ENCODE assay signal across 9 cellular contexts in genomic region chr15:88257311-88257901, GRCh38. TPM values are rescaled to one million over a fixed set of nuclear protein-coding genes. Genes with fewer than 3 reads are reported as not detected.
DNase-seq lines count a peak whose midpoint lies in the region; ATAC-seq, FAIRE-seq and TF ChIP-seq lines count a peak whose summit lies in the region.
"Had no signal": no experiment of that assay in that cellular context is flagged by ENCODE, and none has a peak within 500 bp of the region (broad histone marks: within the 10 kb centered on the region; RNA-seq: fewer than 3 reads in every experiment).

No MANE protein-coding gene starts in this region.

- ATAC-seq in HG02610 (IDR thresholded peaks at IDR 0.05; ENCODE audit: unreplicated experiment): no peak
- no peak for ATAC-seq in GM21390 (IDR thresholded peaks at IDR 0.05; ENCODE audit: unreplicated experiment)
- no peak for ATAC-seq in HG03097 (IDR thresholded peaks at IDR 0.05; ENCODE audit: low FRiP score, unreplicated experiment)

- H4K20me1 ChIP-seq in MM.1S (ENCODE audit: insufficient read depth, low read length) (no peaks in the 10 kb centered on the region), H1 (replicated peaks in 1 of 2; ENCODE audit: control insufficient read depth in 1 of 2, insufficient read depth in 2 of 2, low read length in 2 of 2) (peaks cover 0 to 2% of the 10 kb centered on the region in 2 experiments)

- intact Hi-C loops in ovary (cut with DNase I): no loop called here

- FAIRE-seq in H1 (lab: Jason Lieb, UNC): no peak

- no peak overlapping the region for H2BK20ac ChIP-seq in H1 (ENCODE audit: low read length)

- TF ChIP-seq EP300 in H1 (IDR thresholded peaks at IDR 0.05; ENCODE audit: borderline replicate concordance in 1 of 2, low read depth in 2 of 2, low read length in 2 of 2) (no peak), ovary (IDR thresholded peaks at IDR 0.05) (no peak)

- peaks cover 3% of the 10 kb centered on the region; the same call in 1 of the 2 replicates for H3F3A ChIP-seq in MM.1S (ENCODE audit: insufficient read depth, low read length)

- no peaks in the 10 kb centered on the region for H3K9me2 ChIP-seq in MM.1S (replicated peaks; ENCODE audit: insufficient read depth, low read length)

- H3K27me3 ChIP-seq in BJ (ENCODE audit: control insufficient read depth, insufficient read depth, low read length) (peaks cover 42% of the 10 kb centered on the region), MM.1S (replicated peaks; ENCODE audit: insufficient read depth, low read length) (peaks cover 7% of the 10 kb centered on the region), H1 (replicated peaks in 1 of 4; ENCODE audit: control insufficient read depth in 3 of 4, extremely low read depth in 1 of 4, insufficient read depth in 3 of 4, low read length in 3 of 4) (peaks cover 21 to 46% (median 35%) of the 10 kb centered on the region in 4 experiments), ovary (no peaks in the 10 kb centered on the region)

- peak overlapping the region; percentile 84; the same call in 1 of the 2 replicates for H2BK12ac ChIP-seq in H1 (ENCODE audit: low read depth, low read length)

- H3K18ac ChIP-seq in H1 (ENCODE audit: extremely low read depth, low read length): peak overlapping the region; percentile 95

- H3K23ac ChIP-seq in H1 (ENCODE audit: insufficient read length): no peak overlapping the region

- no peak overlapping the region for H3K56ac ChIP-seq in H1 (replicated peaks; ENCODE audit: insufficient read length, low read depth, low read length)

- TF ChIP-seq CTCF in BJ (IDR thresholded peaks at IDR 0.05; ENCODE audit: insufficient read depth, low read depth, low read length) (no peak), MM.1S (IDR thresholded peaks at IDR 0.05; ENCODE audit: low read length) (no peak), H1 (IDR thresholded peaks at IDR 0.05; ENCODE audit: control extremely low read depth in 1 of 3, insufficient read depth in 1 of 3, low read depth in 1 of 3, low read length in 3 of 3) (no peak), ovary (IDR thresholded peaks at IDR 0.05) (no peak)

- peak overlapping the region; percentile 74 for H3K4ac ChIP-seq in H1 (replicated peaks; ENCODE audit: insufficient read length, low read depth, low read length)

- POLR2A ChIA-PET in BJ (lab: Charles Lee): no interaction called here
- POLR2A ChIA-PET in H1 (lab: Charles Lee; ENCODE audit: partially characterized antibody): interaction anchor here (0.6 to 2.0 kb wide), 7 partner anchors 11 to 452 kb away, joined by 3 to 6 read pairs (median 5); no protein-coding TSS in a partner anchor

- WGBS in H1 (ENCODE audit: extremely low coverage in 1 of 2, insufficient coverage in 1 of 2, insufficient read length in 1 of 2, insufficient replicate concordance in 2 of 2, low coverage in 1 of 2, low lambda C conversion rate in 2 of 2, missing lambda C conversion rate in 1 of 2), 2 experiments: 1% methylated on average over 25 of the region's 42 CpGs; no CpG with 5 or more reads in 1 of the 2 experiments
- 1 to 2% (median 1%) methylated on average over 32 to 42 of the region's 42 CpGs for WGBS in ovary, 3 donors

- H3K36me3 ChIP-seq in BJ (ENCODE audit: control insufficient read depth, insufficient read depth, low read length) (no peaks in the 10 kb centered on the region), MM.1S (replicated peaks; ENCODE audit: insufficient read depth, low read length) (no peaks in the 10 kb centered on the region), H1 (ENCODE audit: control insufficient read depth in 2 of 4, insufficient read depth in 4 of 4, low read length in 3 of 4) (no peaks in the 10 kb centered on the region), ovary (no peaks in the 10 kb centered on the region)

- H4K5ac ChIP-seq in H1 (ENCODE audit: insufficient read length, low read depth, low read length): no peak overlapping the region

- DNase-seq in BJ (ENCODE audit: low read depth) (no peak), MM.1S (peak; percentile 58), H1 (ENCODE audit: low read depth in 1 of 2, low spot score in 2 of 2) (peak in 1 of 2 experiments; percentile 71), ovary (no peak), NCI-H510A (lab: John Stamatoyannopoulos, UW) (no peak)
- DNase-seq: activated CD8-positive, alpha-beta memory T cell treated with anti-CD3 and anti-CD28 coated beads for 24 hours had no signal

- H2AFZ ChIP-seq in MM.1S (ENCODE audit: low read length) (peak overlapping the region; percentile 59), H1 (ENCODE audit: low read length) (0 out of 2 replicates have a peak overlapping the region, but pooled peaks have one; percentile 27)

- H3K79me1 ChIP-seq in H1 (ENCODE audit: low read depth, low read length): no peaks in the 10 kb centered on the region

- H3K79me2 ChIP-seq in MM.1S (ENCODE audit: low read length): no peaks in the 10 kb centered on the region
- no peaks in the 10 kb centered on the region for H3K79me2 ChIP-seq in H1 (ENCODE audit: control insufficient read depth in 1 of 2, insufficient read depth in 2 of 2, low read length in 2 of 2)

- CTCF ChIA-PET in BJ (lab: Yijun Ruan, JAX): interaction anchor here (1.0 to 1.6 kb wide), 2 partner anchors 12 to 18 kb away, joined by 3 to 7 read pairs; no protein-coding TSS in a partner anchor
- CTCF ChIA-PET in H1 (lab: Charles Lee; ENCODE audit: partially characterized antibody): interaction anchor here (0.6 to 9.3 kb wide), 13 partner anchors 11 to 642 kb away, joined by 3 to 119 read pairs (median 4); no protein-coding TSS in a partner anchor

- no peak overlapping the region for H4K91ac ChIP-seq in H1 (replicated peaks; ENCODE audit: insufficient read length, low read length)

- H3K9me3 ChIP-seq in MM.1S (replicated peaks; ENCODE audit: insufficient read depth, low read length): no peaks in the 10 kb centered on the region
- H3K9me3 ChIP-seq in H1 (ENCODE audit: insufficient read depth in 2 of 2, low read depth in 1 of 2, low read length in 1 of 2): no peaks in the 10 kb centered on the region
- H3K9me3 ChIP-seq in ovary: no peaks in the 10 kb centered on the region

- H4K8ac ChIP-seq in H1 (ENCODE audit: extremely low read depth, insufficient read depth, low read length): peak overlapping the region; percentile 64

- no peak overlapping the region for H2BK120ac ChIP-seq in H1 (replicated peaks; ENCODE audit: low read depth, low read length)

- H3K4me1 ChIP-seq in MM.1S (ENCODE audit: low read length): 0 out of 2 replicates have a peak, but pooled peaks cover 4% of the 10 kb centered on the region
- H3K4me1 ChIP-seq in H1 (replicated peaks in 1 of 4; ENCODE audit: control insufficient read depth in 3 of 4, insufficient read depth in 4 of 4, low read length in 3 of 4): peaks cover 0 to 9% (median 3%) of the 10 kb centered on the region in 4 experiments; a peak in 6 of 7 replicates
- H3K4me1 ChIP-seq in ovary (ENCODE audit: insufficient read depth): peaks cover 2% of the 10 kb centered on the region

- H3K4me2 ChIP-seq in MM.1S (ENCODE audit: low read depth, low read length) (peak overlapping the region; percentile 85), H1 (ENCODE audit: insufficient read depth in 1 of 2, low read depth in 2 of 2, low read length in 2 of 2) (peak overlapping the region; percentile 80 to 84)

- no peak overlapping the region for H2BK15ac ChIP-seq in H1 (ENCODE audit: low read length)

- H2BK5ac ChIP-seq in H1 (ENCODE audit: low read depth, low read length): no peak overlapping the region

- H2AK5ac ChIP-seq in H1 (ENCODE audit: low read depth, low read length): no peak overlapping the region

- TF ChIP-seq RAD21 in H1 (IDR thresholded peaks at IDR 0.05 in 1 of 2, conservative IDR thresholded peaks at IDR 0.05 in 1 of 2; ENCODE audit: low read depth in 2 of 2, low read length in 2 of 2): no peak

- peak overlapping the region; percentile 55; the same call in 1 of the 2 replicates for H3K27ac ChIP-seq in MM.1S (ENCODE audit: low read length)
- H3K27ac ChIP-seq in H1 (ENCODE audit: low read depth, low read length): no peak overlapping the region
- no peak overlapping the region for H3K27ac ChIP-seq in ovary

- H3K23me2 ChIP-seq in H1 (ENCODE audit: low read depth, low read length): peaks cover 26% of the 10 kb centered on the region; the same call in 1 of the 2 replicates

- TF ChIP-seq POLR2A in H1 (IDR thresholded peaks at IDR 0.05; ENCODE audit: control extremely low read depth in 1 of 2, low read depth in 2 of 2, low read length in 2 of 2) (no peak), ovary (IDR thresholded peaks at IDR 0.05) (no peak)

- H3K9ac ChIP-seq in MM.1S (ENCODE audit: low read length) (peak overlapping the region; percentile 50), H1 (replicated peaks in 1 of 4; ENCODE audit: extremely low read depth in 1 of 4, low read depth in 3 of 4, low read length in 3 of 4) (peak overlapping the region in 3 of 4 experiments; percentile 31 to 48 (median 38); a peak in 3 of 7 replicates)

- no peak overlapping the region for H3K14ac ChIP-seq in H1 (ENCODE audit: insufficient read length)

- peak overlapping the region; percentile 24 for H3K4me3 ChIP-seq in BJ (ENCODE audit: low read depth, low read length)
- H3K4me3 ChIP-seq in MM.1S (ENCODE audit: low read length): peak overlapping the region; percentile 69
- peak overlapping the region; percentile 70 to 91 (median 82) for H3K4me3 ChIP-seq in H1 (ENCODE audit: extremely low read depth in 1 of 4, insufficient read depth in 2 of 4, low read depth in 3 of 4, low read length in 4 of 4)
- H3K4me3 ChIP-seq in ovary: peak overlapping the region; percentile 18

TF ChIP-seq in H1, 55 proteins besides CTCF, POLR2A, EP300 and RAD21 (continues in another document):
- TF ChIP-seq SRF (IDR thresholded peaks at IDR 0.05; ENCODE audit: low read depth, low read length) (no peak), TAF7 (optimal IDR thresholded peaks at IDR 0.05; ENCODE audit: borderline replicate concordance, low read depth, low read length) (no peak), PHF8 (conservative IDR thresholded peaks at IDR 0.05; ENCODE audit: low read depth, low read length) (peak; percentile 38), CREB1 (IDR thresholded peaks at IDR 0.05) (no peak), TAF1 (IDR thresholded peaks at IDR 0.05; ENCODE audit: low read depth, low read length) (no peak), KDM5A (IDR thresholded peaks at IDR 0.05; ENCODE audit: low read length) (no peak)

RNA-seq across cellular contexts. Expression of gene NTRK3, which starts 0.9 kb away (rescaled TPM):
- polyA plus RNA-seq in BJ (2011; rRNA removed) (0.10 and 0.12 TPM in 2 replicates), H1 (2011; rRNA removed) (6.8 and 7.4 TPM in 2 replicates), ovary (10 to 100 TPM in 1 of 2 donors, 1 to 10 TPM in 1; 2.6 to 14.6 TPM)
- 0.19 and 0.62 TPM in 2 replicates for polyA minus RNA-seq in BJ (2011; rRNA and poly(A)+ RNA removed)
- total RNA-seq in H1 (2021; fragmentation: NEBNext Ultra II Directional; extraction: Animal tissue kit (Norgen Biotek cat#: 25700)): 4.5 and 4.6 TPM in 2 replicates
- polyA plus RNA-seq in H1 (2011; cell fraction: cytosol; rRNA removed): 6.6 TPM
- 15.9 TPM for polyA plus RNA-seq in H1 (2011; cell fraction: nucleus; rRNA removed)
- polyA plus RNA-seq in H1 (2012, experiment 1 of 2): 2.3 to 4.3 TPM (median 3.8 TPM) in 4 replicates
- polyA plus RNA-seq in H1 (2012, experiment 2 of 2): 2.0 TPM
- 3.3 TPM for polyA plus RNA-seq in H1 (2013, experiment 1 of 2)
- polyA plus RNA-seq in H1 (2013, experiment 2 of 2): 3.0 TPM
- 13.5 and 15.7 TPM in 2 replicates for polyA minus RNA-seq in H1 (2011; rRNA and poly(A)+ RNA removed)
- 13.7 TPM for polyA minus RNA-seq in H1 (2011; cell fraction: cytosol; rRNA and poly(A)+ RNA removed)
- polyA minus RNA-seq in H1 (2011; cell fraction: nucleus; rRNA and poly(A)+ RNA removed): 10.5 TPM
- total RNA-seq in ovary: 1 to 10 TPM in 5 of 7 donors, under 1 TPM in 2; 0.77 to 4.7 (median 2.7) TPM

Comparison
In these comparisons a context has a peak if more than half of its experiments do, and no peak if none do; other contexts are left out.
1. H3K4me3 ChIP-seq: peak in every context shown above with its lines; median percentile 82 in H1; 69 in MM.1S; 24 in BJ; 18 in ovary.